Comparison of ENCODE assay signal across 9 cellular contexts in the genomic region with DNA sequence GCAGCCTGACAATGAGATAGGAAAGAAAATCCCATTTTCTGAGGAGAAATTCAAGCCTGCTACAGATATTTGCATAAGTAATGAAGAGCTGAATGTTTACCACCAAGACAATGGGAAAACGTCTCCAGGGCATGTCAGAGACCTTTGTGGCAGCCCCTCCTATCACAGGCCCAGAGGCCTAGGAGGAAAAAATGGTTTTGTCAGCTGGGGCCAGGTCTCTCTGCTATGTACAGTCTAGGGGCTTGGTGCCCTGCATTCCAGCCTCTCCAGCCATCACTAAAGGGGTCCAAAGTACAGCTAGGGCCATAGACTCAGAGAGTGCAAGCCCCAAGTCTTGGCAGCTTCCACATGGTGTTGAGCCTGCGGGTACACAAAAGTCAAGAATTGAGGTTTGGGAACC.
"Had no signal": no experiment of that assay in that cellular context is flagged by ENCODE, and none has a peak within 500 bp of the region (broad histone marks: within the 10 kb centered on the region; RNA-seq: fewer than 3 reads in every experiment).

No MANE protein-coding gene starts in this region.

- H3K4me2 ChIP-seq: KMS-11 had no signal

- H3K4me3 Mint-ChIP-seq: IgD-negative memory B cell had no signal

- H3K27ac ChIP-seq: HL-60, KMS-11 had no signal

- H3K9ac ChIP-seq: KMS-11 had no signal

- FAIRE-seq: HepG2, HTR-8/SVneo, K562 had no signal

- H3K4me3 ChIP-seq: K562 had no signal

- H3K27me3 Mint-ChIP-seq: IgD-negative memory B cell had no signal

- H3K36me3 Mint-ChIP-seq: IgD-negative memory B cell had no signal

- H3K4me1 Mint-ChIP-seq: IgD-negative memory B cell had no signal

- ATAC-seq: HepG2, K562 had no signal

- H3K27ac Mint-ChIP-seq: IgD-negative memory B cell had no signal

- DNase-seq: IMR-90, KBM-7, KG1 had no signal
